9 cellular contexts compared by ENCODE assay signal in genomic region chr17:7295230-7296180, GRCh38. TPM values are rescaled to one million over a fixed set of nuclear protein-coding genes. Genes with fewer than 3 reads are reported as not detected.
DNase-seq lines count a peak whose midpoint lies in the region; TF ChIP-seq lines count a peak whose summit lies in the region.
"Had no signal": no experiment of that assay in that cellular context is flagged by ENCODE, and none has a peak within 500 bp of the region (broad histone marks: within the 10 kb centered on the region; RNA-seq: fewer than 3 reads in every experiment).

No MANE protein-coding gene starts in this region.

- no peak for TF ChIP-seq POLR2A in stomach (IDR thresholded peaks at IDR 0.05)

- intact Hi-C loops in stomach (cut with DNase I; ENCODE audit: low total_unique reads): no loop called here

- no peak overlapping the region for H3K27ac ChIP-seq in VCaP
- H3K27ac ChIP-seq in stomach: peak overlapping the region; percentile 26 to 68 (median 57)
- H3K27ac ChIP-seq: brain microvascular endothelial cell had no signal

- no peak for TF ChIP-seq EP300 in stomach (IDR thresholded peaks at IDR 0.05)

- H3K9me3 Mint-ChIP-seq in T-helper 2 cell treated with Interferon-gamma antibody and Interleukin-4, amounts not matched to agents 5 μg/mL and 100 μg/mL, for 36 hours: no peaks in the 10 kb centered on the region

- peak overlapping the region; percentile 82 for H3K4me3 Mint-ChIP-seq in T-helper 2 cell treated with Interferon-gamma antibody and Interleukin-4, amounts not matched to agents 5 μg/mL and 100 μg/mL, for 36 hours

- H3K4me1 Mint-ChIP-seq in T-helper 2 cell treated with Interferon-gamma antibody and Interleukin-4, amounts not matched to agents 5 μg/mL and 100 μg/mL, for 36 hours (ENCODE audit: low read depth): peaks cover 20% of the 10 kb centered on the region

- peaks cover 0 to 78% (median 28%) of the 10 kb centered on the region in 3 donors for H3K27me3 ChIP-seq in stomach

- H3K27ac Mint-ChIP-seq in T-helper 2 cell treated with Interferon-gamma antibody and Interleukin-4, amounts not matched to agents 5 μg/mL and 100 μg/mL, for 36 hours: peak overlapping the region; percentile 60

- TF ChIP-seq CTCF in VCaP (conservative IDR thresholded peaks at IDR 0.05) (peak; percentile 17), stomach (IDR thresholded peaks at IDR 0.05) (no peak)

- H3K4me1 ChIP-seq in stomach: peaks cover 31 to 51% (median 44%) of the 10 kb centered on the region in 4 donors

- no peaks in the 10 kb centered on the region for H3K36me3 ChIP-seq in stomach
- H3K36me3 ChIP-seq: brain microvascular endothelial cell had no signal

- peak overlapping the region; percentile 29 for H3K4me3 ChIP-seq in iPS-11a (ENCODE audit: low read depth, low read length)
- H3K4me3 ChIP-seq in stomach: peak overlapping the region; percentile 32 to 50 (median 34)

- no peaks in the 10 kb centered on the region for H3K36me3 Mint-ChIP-seq in T-helper 2 cell treated with Interferon-gamma antibody and Interleukin-4, amounts not matched to agents 5 μg/mL and 100 μg/mL, for 36 hours (ENCODE audit: low read depth)

- no peak for DNase-seq in T-helper 2 cell treated with Interferon-gamma antibody and Interleukin-4, amounts not matched to agents 5 μg/mL and 100 μg/mL, for 36 hours (ENCODE audit: low spot score)
- no peak for DNase-seq in T-helper 2 cell
- no peak for DNase-seq in stomach
- DNase-seq in hippocampal formation (lab: John Stamatoyannopoulos, UW): no peak
- no peak for DNase-seq in OCI-M1 (lab: John Stamatoyannopoulos, UW)
- DNase-seq in ureter (ENCODE audit: low spot score): no peak

- H3K9me3 ChIP-seq in stomach: no peaks in the 10 kb centered on the region

- peaks cover 34% of the 10 kb centered on the region for H3K27me3 Mint-ChIP-seq in T-helper 2 cell treated with Interferon-gamma antibody and Interleukin-4, amounts not matched to agents 5 μg/mL and 100 μg/mL, for 36 hours (ENCODE audit: low read depth)

- 52 to 65% (median 57%) methylated on average over 42 of the region's 42 CpGs for WGBS in stomach, 5 donors

RNA-seq across cellular contexts. Expression of gene YBX2, which starts 1.1 kb away (rescaled TPM):
- 10 to 100 TPM in 1 of 5 donors, 1 to 10 TPM in 1, under 1 TPM in 2, not detected in 1; 0.43 to 72.4 (median 1.1) TPM for total RNA-seq in stomach
- polyA plus RNA-seq in stomach: 1 to 10 TPM; 1.2 to 6.5 (median 1.8) TPM
- total RNA-seq in ureter: not detected

RNA-seq across cellular contexts. Expression of gene EIF5A, which starts 11.9 kb away (rescaled TPM):
- total RNA-seq in stomach (100 to 1,000 TPM in 4 of 5 donors, 10 to 100 TPM in 1; 86.9 to 189 (median 137) TPM), ureter (425 TPM)
- polyA plus RNA-seq in stomach: 100 to 1,000 TPM; 341 to 438 (median 394) TPM

RNA-seq across cellular contexts. Expression of gene SLC2A4, which starts 14.0 kb away (rescaled TPM):
- total RNA-seq in stomach (10 to 100 TPM in 2 of 5 donors, 1 to 10 TPM in 3; 3.5 to 26.6 (median 7.0) TPM), ureter (11.2 TPM)
- 10 to 100 TPM in 1 of 3 donors, 1 to 10 TPM in 1, under 1 TPM in 1; 0.92 to 15.9 (median 1.4) TPM for polyA plus RNA-seq in stomach

RNA-seq across cellular contexts. Expression of gene GPS2, which starts 19.7 kb away (rescaled TPM):
- total RNA-seq in stomach (10 to 100 TPM; 23.9 to 91.6 (median 55.9) TPM), ureter (67.6 TPM)
- polyA plus RNA-seq in stomach: 10 to 100 TPM; 74.3 to 84.9 (median 79.7) TPM

RNA-seq across cellular contexts. Expression of gene CLDN7, which starts 33.2 kb away (rescaled TPM):
- total RNA-seq in stomach (100 to 1,000 TPM in 1 of 5 donors, 10 to 100 TPM in 2, 1 to 10 TPM in 2; 1.8 to 829 (median 17.4) TPM), ureter (157 TPM)
- 100 to 1,000 TPM in 1 of 3 donors, 1 to 10 TPM in 2; 3.1 to 114 (median 9.9) TPM for polyA plus RNA-seq in stomach
